Comparison of ENCODE assay signal across 15 cellular contexts in genomic region chr1:221823149-221823548, GRCh38.
DNase-seq lines count a peak whose midpoint lies in the region; ATAC-seq and TF ChIP-seq lines count a peak whose summit lies in the region.
"Had no signal": no experiment of that assay in that cellular context is flagged by ENCODE, and none has a peak within 500 bp of the region (broad histone marks: within the 10 kb centered on the region; RNA-seq: fewer than 3 reads in every experiment).

No MANE protein-coding gene starts in this region.

- no peaks in the 10 kb centered on the region for H3K36me3 ChIP-seq in SK-N-SH (replicated peaks in 1 of 2; ENCODE audit: control insufficient read depth in 1 of 2, insufficient read depth in 2 of 2, low read length in 1 of 2)
- H3K36me3 ChIP-seq: neural progenitor cell, spleen had no signal

- no peaks in the 10 kb centered on the region for H3F3A ChIP-seq in SK-N-SH (replicated peaks; ENCODE audit: insufficient read depth)

- H3K79me2 ChIP-seq in SK-N-SH (ENCODE audit: insufficient read depth) = no peaks in the 10 kb centered on the region

- H3K4me1 ChIP-seq in SK-N-SH (ENCODE audit: control insufficient read depth in 1 of 2, insufficient read depth in 2 of 2, low read depth in 1 of 2, low read length in 1 of 2) = peaks cover 2 to 17% of the 10 kb centered on the region in 2 experiments; a peak in 2 of 4 replicates
- H3K4me1 ChIP-seq: neural progenitor cell had no signal

- H3K27me3 ChIP-seq in SK-N-SH (ENCODE audit: insufficient read depth) = no peaks in the 10 kb centered on the region
- H3K27me3 ChIP-seq: neural progenitor cell, spleen had no signal

- TF ChIP-seq CTCF in SK-N-SH (IDR thresholded peaks at IDR 0.05) (no peak), lower leg skin (IDR thresholded peaks at IDR 0.05) (no peak)

- intact Hi-C loops in lower leg skin (cut with DNase I; ENCODE audit: low total_unique reads) = no loop called here

- TF ChIP-seq POLR2A in lower leg skin (IDR thresholded peaks at IDR 0.05) = no peak

- POLR2A ChIA-PET in SK-N-SH (lab: Yijun Ruan, JAX) = no interaction called here

- H3K4me2 ChIP-seq in SK-N-SH = no peak overlapping the region

- no peak overlapping the region for H3K9ac ChIP-seq in SK-N-SH
- H3K9ac ChIP-seq: neural progenitor cell had no signal

- TF ChIP-seq RAD21 in SK-N-SH (IDR thresholded peaks at IDR 0.05; ENCODE audit: low read length) = no peak

- no peaks in the 10 kb centered on the region for H3K9me2 ChIP-seq in SK-N-SH

- H3K27ac ChIP-seq in SK-N-SH (ENCODE audit: low read depth in 2 of 2, low read length in 1 of 2) = no peak overlapping the region
- H3K27ac ChIP-seq: neural progenitor cell, spleen had no signal

- H3K4me3 ChIP-seq in SK-N-SH (ENCODE audit: low read depth in 2 of 2, low read length in 1 of 2) (no peak overlapping the region), lower leg skin (ENCODE audit: low read depth, poor library complexity, severe bottlenecking) (no peak overlapping the region)
- H3K4me3 ChIP-seq: neural progenitor cell, spleen had no signal

- no peaks in the 10 kb centered on the region for H4K20me1 ChIP-seq in SK-N-SH (ENCODE audit: insufficient read depth)

- CTCF ChIA-PET in SK-N-SH (lab: Yijun Ruan, JAX) = no interaction called here

- DNase-seq in SK-N-SH = no peak
- no peak for DNase-seq in pons (ENCODE audit: low spot score)
- DNase-seq in midbrain (lab: John Stamatoyannopoulos, UW) = no peak
- no peak for DNase-seq in lower leg skin (ENCODE audit: low spot score in 2 of 2)
- DNase-seq: activated CD4-positive, CD25-positive, alpha-beta regulatory T cell; activated naive CD4-positive, alpha-beta T cell treated with Interleukin-2 at 50 U/mL for 16 hours; Kasumi-1; NCI-H226; spleen had no signal

- peaks cover 4% of the 10 kb centered on the region; the same call in 1 of the 2 replicates for H3K9me3 ChIP-seq in SK-N-SH

- ATAC-seq in GM18508 (IDR thresholded peaks at IDR 0.05; ENCODE audit: insufficient read depth, unreplicated experiment) (peak; percentile 80), GM19455 (IDR thresholded peaks at IDR 0.05; ENCODE audit: unreplicated experiment) (peak; percentile 73), HG02885 (IDR thresholded peaks at IDR 0.05; ENCODE audit: poor library complexity, unreplicated experiment) (peak; percentile 80), HG03565 (IDR thresholded peaks at IDR 0.05; ENCODE audit: unreplicated experiment) (peak; percentile 70)
- ATAC-seq: HCT116 had no signal

- TF ChIP-seq EP300 in SK-N-SH (IDR thresholded peaks at IDR 0.05; ENCODE audit: borderline replicate concordance in 1 of 2, low read depth in 1 of 2, low read length in 1 of 2) = no peak

- 72% methylated on average over 4 of the region's 4 CpGs for WGBS in SK-N-SH (ENCODE audit: low lambda C conversion rate)
- 85 to 86% methylated on average over 4 of the region's 4 CpGs for WGBS in lower leg skin, 2 donors

- H2AFZ ChIP-seq in SK-N-SH (ENCODE audit: low read depth) = no peak overlapping the region
- H2AFZ ChIP-seq: neural progenitor cell had no signal

TF ChIP-seq in SK-N-SH, 30 proteins besides CTCF, POLR2A, EP300 and RAD21:
- TF ChIP-seq GABPA (IDR thresholded peaks at IDR 0.05; ENCODE audit: low read depth) = no peak
- no peak for TF ChIP-seq FOXM1 (IDR thresholded peaks at IDR 0.05; ENCODE audit: low read depth)
- no peak for TF ChIP-seq MEF2A (IDR thresholded peaks at IDR 0.05; ENCODE audit: borderline replicate concordance, low read depth)
- no peak for TF ChIP-seq FOXJ3 (CRISPR knock-in tag; IDR thresholded peaks at IDR 0.05)
- no peak for TF ChIP-seq TCF12 (IDR thresholded peaks at IDR 0.05)
- no peak for TF ChIP-seq RFX5 (IDR thresholded peaks at IDR 0.05; ENCODE audit: low read length)
- TF ChIP-seq SIN3A (IDR thresholded peaks at IDR 0.05; ENCODE audit: borderline replicate concordance, low read depth, low read length) = no peak
- TF ChIP-seq NRF1 (IDR thresholded peaks at IDR 0.05; ENCODE audit: low read depth, low read length) = no peak
- TF ChIP-seq IRF3 (IDR thresholded peaks at IDR 0.05; ENCODE audit: low read depth, low read length) = no peak
- no peak for TF ChIP-seq FOSL2 (IDR thresholded peaks at IDR 0.05; ENCODE audit: borderline replicate concordance, low read depth)
- no peak for TF ChIP-seq USF2 (IDR thresholded peaks at IDR 0.05; ENCODE audit: borderline replicate concordance, low read depth, low read length)
- TF ChIP-seq, protein P1, sequence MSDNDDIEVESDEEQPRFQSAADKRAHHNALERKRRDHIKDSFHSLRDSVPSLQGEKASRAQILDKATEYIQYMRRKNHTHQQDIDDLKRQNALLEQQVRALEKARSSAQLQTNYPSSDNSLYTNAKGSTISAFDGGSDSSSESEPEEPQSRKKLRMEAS (IDR thresholded peaks at IDR 0.05; ENCODE audit: low read depth) = no peak
- no peak for TF ChIP-seq ELF1 (IDR thresholded peaks at IDR 0.05)
- TF ChIP-seq YY1 (IDR thresholded peaks at IDR 0.05; ENCODE audit: low read depth) = no peak
- no peak for TF ChIP-seq RCOR1 (IDR thresholded peaks at IDR 0.05; ENCODE audit: low read length)
